In the genomic region with DNA sequence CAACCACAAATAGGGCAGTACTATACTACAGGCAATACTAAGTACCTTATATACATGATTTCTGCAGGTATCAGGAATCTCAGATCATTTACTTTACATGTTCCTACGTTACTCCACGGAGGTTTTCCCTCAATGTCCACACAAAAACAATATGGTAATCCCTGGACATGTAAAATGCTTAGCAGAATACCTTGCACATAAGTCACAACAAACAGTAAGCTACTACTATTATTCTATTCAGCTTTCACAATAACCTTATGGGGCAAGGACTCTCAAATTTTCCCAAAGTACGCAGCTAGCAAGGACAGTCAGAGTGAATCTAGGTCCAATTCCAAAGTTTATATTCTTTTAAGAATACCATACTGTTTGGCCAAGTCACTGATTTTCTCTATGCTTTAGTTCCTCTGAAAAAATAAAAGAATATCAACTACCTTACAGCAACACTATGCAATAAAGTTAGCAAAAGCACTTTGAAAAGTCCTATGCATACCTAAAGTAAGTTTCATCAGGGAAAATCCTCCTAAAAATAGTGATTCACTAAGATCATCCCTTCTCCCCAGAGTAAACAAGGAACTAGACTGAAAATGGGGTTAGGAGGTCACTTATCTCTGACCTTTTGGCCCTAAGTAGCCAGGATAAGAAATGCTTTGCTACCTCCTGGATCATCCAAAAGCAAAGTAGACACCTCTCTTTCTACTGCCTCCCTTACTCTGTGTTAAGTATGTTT, we compare ENCODE assay signal across 12 cellular contexts.
DNase-seq lines count a peak whose midpoint lies in the region; ATAC-seq, FAIRE-seq and TF ChIP-seq lines count a peak whose summit lies in the region.
"Had no signal": no experiment of that assay in that cellular context is flagged by ENCODE, and none has a peak within 500 bp of the region (broad histone marks: within the 10 kb centered on the region; RNA-seq: fewer than 3 reads in every experiment).

No MANE protein-coding gene starts in this region.

- no peak overlapping the region for H2AFZ ChIP-seq in HepG2 (ENCODE audit: low read length)

- intact Hi-C loops in heart left ventricle (cut with DNase I): loop anchor here in 1 of 10 donors (5.0 kb wide), 1 partner anchor 66 kb away; the partner anchor contains the start of gene LUZP1
- intact Hi-C loops in cardiac septum (cut with DNase I): no loop called here
- intact Hi-C loops in MCF 10A (cut with micrococcal nuclease): loop anchor here (10.0 kb wide), 1 partner anchor 304 kb away; no protein-coding TSS in a partner anchor
- intact Hi-C loops in HepG2 (cut with micrococcal nuclease; ENCODE audit: unreplicated experiment): no loop called here

- POLR2A ChIA-PET in MCF 10A (lab: Yijun Ruan, JAX) (interaction anchor here (0.6 to 7.3 kb wide), 14 partner anchors 9 to 93 kb away, joined by 3 to 154 read pairs (median 6); partner anchors contain the start of gene LUZP1), HepG2 (lab: Yijun Ruan, JAX) (no interaction called here)

- CTCF ChIA-PET in MCF 10A (lab: Yijun Ruan, JAX): interaction anchor here (0.6 to 13.5 kb wide), 8 partner anchors 9 to 159 kb away, joined by 3 to 405 read pairs (median 4); partner anchors contain the start of genes HTR1D and LUZP1
- CTCF ChIA-PET in HepG2 (lab: Yijun Ruan, JAX; ENCODE audit: low intra/inter-chr PET ratio, low total read pairs): interaction anchor here (5.6 kb wide), 1 partner anchor 85 kb away, joined by 110 read pairs; no protein-coding TSS in a partner anchor

- H3K27me3 ChIP-seq in heart left ventricle: no peaks in the 10 kb centered on the region
- no peaks in the 10 kb centered on the region for H3K27me3 ChIP-seq in HepG2 (ENCODE audit: control insufficient read depth in 1 of 2, insufficient read depth in 2 of 2, low read length in 2 of 2)
- H3K27me3 ChIP-seq in upper lobe of left lung: no peaks in the 10 kb centered on the region

- H3K4me2 ChIP-seq in HepG2 (ENCODE audit: low read depth, low read length): no peak overlapping the region

- peaks cover 69% of the 10 kb centered on the region for H3K4me1 Mint-ChIP-seq in MCF 10A (ENCODE audit: insufficient read depth, unreplicated experiment)

- H3K4me1 ChIP-seq in heart left ventricle (peaks cover 17 to 60% (median 52%) of the 10 kb centered on the region in 12 donors), HepG2 (ENCODE audit: insufficient read depth, low read length) (peaks cover 39% of the 10 kb centered on the region), upper lobe of left lung (peaks cover 45 to 55% (median 49%) of the 10 kb centered on the region in 4 donors)

- ATAC-seq in heart left ventricle (no peak), HepG2 (no peak), upper lobe of left lung (ENCODE audit: low FRiP score in 2 of 2) (no peak), HG03521 (IDR thresholded peaks at IDR 0.05; ENCODE audit: unreplicated experiment) (no peak)
- ATAC-seq: activated CD4-positive, CD25-positive, alpha-beta regulatory T cell treated with anti-CD3 and anti-CD28 coated beads, Interleukin-2, amount 50 U/mL, for 24 hours had no signal

- no peak for FAIRE-seq in HepG2 (lab: Jason Lieb, UNC)
- FAIRE-seq: A204.1 had no signal

- H3K9me3 ChIP-seq in heart left ventricle (no peaks in the 10 kb centered on the region), HepG2 (ENCODE audit: low read length) (no peaks in the 10 kb centered on the region), upper lobe of left lung (no peaks in the 10 kb centered on the region)

- no TSS peak for BruUV-seq in MCF 10A (replicated peaks; lab: Mats Ljungman, UMichigan)
- no TSS peak for BruUV-seq in HepG2 (replicated peaks; lab: Mats Ljungman, UMichigan)

- no peak for TF ChIP-seq RAD21 in HepG2 (CRISPR knock-in tag; IDR thresholded peaks at IDR 0.05)

- peak overlapping the region; percentile 70 for H3K27ac Mint-ChIP-seq in MCF 10A (ENCODE audit: low read depth, unreplicated experiment)

- H3K27me3 Mint-ChIP-seq in MCF 10A (ENCODE audit: insufficient read depth, unreplicated experiment): no peaks in the 10 kb centered on the region
- H3K27me3 Mint-ChIP-seq: activated naive CD4-positive, alpha-beta T cell treated with anti-CD3 and anti-CD28 coated beads, Interleukin-2, amount 50 U/mL, for 24 hours had no signal

- 80 to 91% (median 85%) methylated on average over 3 of the region's 3 CpGs for WGBS in heart left ventricle, 4 donors
- WGBS in HepG2 (ENCODE audit: low lambda C conversion rate): 94% methylated on average over 3 of the region's 3 CpGs
- 86 to 87% methylated on average over 3 of the region's 3 CpGs for WGBS in upper lobe of left lung, 2 donors

- TF ChIP-seq EP300 in HepG2 (IDR thresholded peaks at IDR 0.05; ENCODE audit: low read depth in 2 of 2, low read length in 2 of 2): no peak
- no peak for TF ChIP-seq EP300 in HepG2 (CRISPR knock-in tag; IDR thresholded peaks at IDR 0.05; ENCODE audit: borderline replicate concordance)
- no peak for TF ChIP-seq EP300 in upper lobe of left lung (IDR thresholded peaks at IDR 0.05)

- no peak overlapping the region for H3K4me3 ChIP-seq in heart left ventricle
- no peak overlapping the region for H3K4me3 ChIP-seq in HepG2 (replicated peaks in 1 of 3; ENCODE audit: insufficient read depth in 1 of 3, low read depth in 2 of 3, low read length in 3 of 3)
- no peak overlapping the region for H3K4me3 ChIP-seq in upper lobe of left lung

- H3K9me3 Mint-ChIP-seq in MCF 10A (ENCODE audit: unreplicated experiment): peaks cover 1% of the 10 kb centered on the region
- H3K9me3 Mint-ChIP-seq: activated naive CD4-positive, alpha-beta T cell treated with anti-CD3 and anti-CD28 coated beads, Interleukin-2, amount 50 U/mL, for 24 hours had no signal

- DNase-seq in heart left ventricle (no peak), cardiac septum (ENCODE audit: low spot score) (no peak), MCF 10A (ENCODE audit: unreplicated experiment) (no peak), HepG2 (ENCODE audit: low spot score) (no peak), upper lobe of left lung (no peak), HuH-7.5 (ENCODE audit: low spot score) (no peak), NCI-H1417 treated with DMSO at 0.1 percent for 48 hours (lab: John Stamatoyannopoulos, UW) (no peak)
- DNase-seq: effector CD8-positive, alpha-beta T cell had no signal

- H3K79me2 ChIP-seq in HepG2 (ENCODE audit: insufficient read depth, low read length): no peaks in the 10 kb centered on the region

- H3K36me3 Mint-ChIP-seq in MCF 10A (ENCODE audit: insufficient read depth, unreplicated experiment): peaks cover 30% of the 10 kb centered on the region

- no peak overlapping the region for H3K9ac ChIP-seq in HepG2 (ENCODE audit: insufficient read depth, low read depth, low read length)

- TF ChIP-seq CTCF in heart left ventricle (IDR thresholded peaks at IDR 0.05): no peak
- no peak for TF ChIP-seq CTCF in MCF 10A (IDR thresholded peaks at IDR 0.05; ENCODE audit: unreplicated experiment)
- no peak for TF ChIP-seq CTCF in HepG2 (CRISPR knock-in tag; IDR thresholded peaks at IDR 0.05)
- no peak for TF ChIP-seq CTCF in upper lobe of left lung (IDR thresholded peaks at IDR 0.05)

- peaks cover 0 to 26% (median 6%) of the 10 kb centered on the region in 9 donors for H3K36me3 ChIP-seq in heart left ventricle
- H3K36me3 ChIP-seq in HepG2 (replicated peaks in 1 of 2; ENCODE audit: control insufficient read depth in 1 of 2, insufficient read depth in 2 of 2, low read length in 2 of 2): peaks cover 0 to 5% of the 10 kb centered on the region in 2 experiments; a peak in 2 of 5 replicates
- peaks cover 0 to 11% (median 0%) of the 10 kb centered on the region in 4 donors for H3K36me3 ChIP-seq in upper lobe of left lung

- H3K27ac ChIP-seq in heart left ventricle: peak overlapping the region in 9 of 12 donors; percentile 40 to 83 (median 59)
- H3K27ac ChIP-seq in HepG2 (ENCODE audit: extremely low read length, insufficient read depth, low read length): no peak overlapping the region
- peak overlapping the region; percentile 22 to 82 (median 68) for H3K27ac ChIP-seq in upper lobe of left lung

- no peak for TF ChIP-seq POLR2A in heart left ventricle (IDR thresholded peaks at IDR 0.05)
- no peak for TF ChIP-seq POLR2A in HepG2 (IDR thresholded peaks at IDR 0.05; ENCODE audit: insufficient read depth in 1 of 2, low read depth in 2 of 2, low read length in 2 of 2)
- no peak for TF ChIP-seq POLR2A in upper lobe of left lung (IDR thresholded peaks at IDR 0.05)

- H4K20me1 ChIP-seq in HepG2 (ENCODE audit: insufficient read depth, low read length): peaks cover 4% of the 10 kb centered on the region

- no peak overlapping the region for H3K4me3 Mint-ChIP-seq in MCF 10A (ENCODE audit: unreplicated experiment)
- H3K4me3 Mint-ChIP-seq: activated naive CD4-positive, alpha-beta T cell treated with anti-CD3 and anti-CD28 coated beads, Interleukin-2, amount 50 U/mL, for 24 hours had no signal

- in situ Hi-C loops in HepG2 (cut with HindIII; ENCODE audit: extremely low pct_ligation_motif_present, low pct_unique_long_range_greater_than_20kb): loop anchor here (10.0 kb wide), 1 partner anchor 174 kb away; no protein-coding TSS in a partner anchor

TF ChIP-seq in HepG2, 621 proteins besides CTCF, POLR2A, EP300 and RAD21:
- TF ChIP-seq NR2F6 (IDR thresholded peaks at IDR 0.05) (peak; percentile 28; the same call in 1 of the 2 replicates), NR2F6 (CRISPR knock-in tag; IDR thresholded peaks at IDR 0.05) (no peak), TAF1 (CRISPR knock-in tag; IDR thresholded peaks at IDR 0.05) (no peak)
